ENCODE assay signal across 34 cellular contexts in genomic region chr9:27532046-27532445, GRCh38. TPM values are rescaled to one million over a fixed set of nuclear protein-coding genes. Genes with fewer than 3 reads are reported as not detected.
"Had no signal": no experiment of that assay in that cellular context is flagged by ENCODE, and none has a peak within 500 bp of the region (broad histone marks: within the 10 kb centered on the region; RNA-seq: fewer than 3 reads in every experiment).

No MANE protein-coding gene starts in this region.

- H3K36me3 Mint-ChIP-seq: natural killer cell treated with Interleukin-12 subunit alpha and Interleukin-12 subunit beta and Interleukin-15 and Interleukin-18, amount 100 ng/mL, for 72 hours; stimulated activated memory B cell treated with anti-CD40 and anti-IgM and Interleukin-4, amounts not matched to agents 10 μg/mL and 1 μg/mL and 100 μg/mL, for 72 hours; type B pancreatic cell had no signal

- ATAC-seq: effector memory CD8-positive, alpha-beta T cell; gastrocnemius medialis; left colon; left ventricle myocardium superior; lower lobe of right lung; natural killer cell treated with Interleukin-12 subunit alpha and Interleukin-12 subunit beta and Interleukin-15 and Interleukin-18, amount 100 ng/mL, for 72 hours; sciatic nerve; stimulated activated memory B cell treated with anti-CD40 and anti-IgM and Interleukin-4, amounts not matched to agents 10 μg/mL and 1 μg/mL and 100 μg/mL, for 72 hours; stimulated activated naive CD8-positive, alpha-beta T cell treated with anti-CD3 and anti-CD28 coated beads, Interleukin-15, Interleukin-2, amounts not matched to agents 100 U/mL and 50 U/mL, for 24 hours had no signal

- H3K79me2 ChIP-seq: parathyroid adenoma had no signal

- H2AFZ ChIP-seq: hepatocyte, neural progenitor cell, parathyroid adenoma had no signal

- H3K27me3 ChIP-seq: colonic mucosa, esophagus squamous epithelium, gastrocnemius medialis, hepatocyte, neural progenitor cell, right atrium auricular region, testis, tibial artery had no signal

- H3K4me3 Mint-ChIP-seq: central memory CD8-positive, alpha-beta T cell; effector memory CD8-positive, alpha-beta T cell; natural killer cell treated with Interleukin-12 subunit alpha and Interleukin-12 subunit beta and Interleukin-15 and Interleukin-18, amount 100 ng/mL, for 72 hours; neural progenitor cell; stimulated activated memory B cell treated with anti-CD40 and anti-IgM and Interleukin-4, amounts not matched to agents 10 μg/mL and 1 μg/mL and 100 μg/mL, for 72 hours; type B pancreatic cell had no signal

- H3K9me3 Mint-ChIP-seq: central memory CD8-positive, alpha-beta T cell; effector memory CD8-positive, alpha-beta T cell; natural killer cell treated with Interleukin-12 subunit alpha and Interleukin-12 subunit beta and Interleukin-15 and Interleukin-18, amount 100 ng/mL, for 72 hours; neural progenitor cell; stimulated activated memory B cell treated with anti-CD40 and anti-IgM and Interleukin-4, amounts not matched to agents 10 μg/mL and 1 μg/mL and 100 μg/mL, for 72 hours; type B pancreatic cell had no signal

- H3K9ac ChIP-seq: neural progenitor cell, parathyroid adenoma had no signal

- DNase-seq: colonic mucosa; dermis blood vessel endothelial cell; effector memory CD8-positive, alpha-beta T cell; erythroblast; esophagus squamous epithelium; gastrocnemius medialis; head of caudate nucleus; left colon; left ventricle myocardium superior; lower lobe of right lung; spleen; stimulated activated CD4-positive, alpha-beta T cell treated with anti-CD3 and anti-CD28 coated beads, Interleukin-4, amount 100 ng/mL, for 4 hours; stimulated activated naive CD8-positive, alpha-beta T cell treated with anti-CD3 and anti-CD28 coated beads, Interleukin-15, Interleukin-2, amounts not matched to agents 100 U/mL and 50 U/mL, for 24 hours; substantia nigra; testis; tibial artery had no signal

- H3K4me2 ChIP-seq: hepatocyte, neural progenitor cell had no signal

- H3K27me3 Mint-ChIP-seq: central memory CD8-positive, alpha-beta T cell; stimulated activated memory B cell treated with anti-CD40 and anti-IgM and Interleukin-4, amounts not matched to agents 10 μg/mL and 1 μg/mL and 100 μg/mL, for 72 hours; type B pancreatic cell had no signal

- H3K36me3 ChIP-seq: colonic mucosa, esophagus squamous epithelium, gastrocnemius medialis, lower lobe of right lung, neural progenitor cell, prostate gland, right atrium auricular region, tibial artery had no signal

- H3K27ac Mint-ChIP-seq: effector memory CD8-positive, alpha-beta T cell; natural killer cell treated with Interleukin-12 subunit alpha and Interleukin-12 subunit beta and Interleukin-15 and Interleukin-18, amount 100 ng/mL, for 72 hours; neural progenitor cell; stimulated activated memory B cell treated with anti-CD40 and anti-IgM and Interleukin-4, amounts not matched to agents 10 μg/mL and 1 μg/mL and 100 μg/mL, for 72 hours; type B pancreatic cell had no signal

- H3K4me1 ChIP-seq: colonic mucosa, parathyroid adenoma, prostate gland had no signal

- H3K4me3 ChIP-seq: colonic mucosa, esophagus squamous epithelium, gastrocnemius medialis, hepatocyte, lower lobe of right lung, neural progenitor cell, prostate gland, right atrium auricular region, spleen, testis, tibial artery had no signal

- FAIRE-seq: endometrium had no signal

- H3K9me3 ChIP-seq: colonic mucosa, esophagus squamous epithelium, gastrocnemius medialis, lower lobe of right lung, prostate gland, right atrium auricular region, spleen, testis, tibial artery had no signal

- H3K27ac ChIP-seq: colonic mucosa, esophagus squamous epithelium, gastrocnemius medialis, hepatocyte, lower lobe of right lung, neural progenitor cell, parathyroid adenoma, prostate gland, right atrium auricular region, spleen, testis, tibial artery had no signal

RNA-seq across cellular contexts. Expression of gene IFNK, which starts 8.0 kb away (rescaled TPM):
- total RNA-seq: chondrocyte; colonic mucosa; dermis blood vessel endothelial cell; esophagus squamous epithelium; gastrocnemius medialis; glomerular endothelial cell; hepatocyte; kidney epithelial cell; left colon; left ventricle myocardium superior; lower lobe of right lung; mononuclear cell; natural killer cell treated with Interleukin-12 subunit alpha and Interleukin-12 subunit beta and Interleukin-15 and Interleukin-18, amount 100 ng/mL, for 72 hours; osteoblast; prostate gland; right atrium auricular region; sciatic nerve; skeletal muscle tissue; spleen; testis; urinary bladder had no signal
- polyA plus RNA-seq: hepatocyte, spleen, urinary bladder had no signal
